Comparison of ENCODE assay signal across 1 cellular context in genomic region chr12:50387972-50388478, GRCh38.
TF ChIP-seq lines count a peak whose summit lies in the region.

No MANE protein-coding gene starts in this region.

TF ChIP-seq in A549, 52 proteins besides CTCF, POLR2A, EP300 and RAD21:
- TF ChIP-seq BHLHE40 (IDR thresholded peaks at IDR 0.05; ENCODE audit: low read depth, low read length) (no peak), CBX2 (IDR thresholded peaks at IDR 0.05; ENCODE audit: borderline replicate concordance, low read depth) (no peak), HDAC2 (IDR thresholded peaks at IDR 0.05) (no peak), HOXB5 (CRISPR knock-in tag; IDR thresholded peaks at IDR 0.05) (no peak), REST (IDR thresholded peaks at IDR 0.05) (no peak), RFX5 (IDR thresholded peaks at IDR 0.05) (no peak), ZFP36 (IDR thresholded peaks at IDR 0.05; ENCODE audit: borderline replicate concordance, partially characterized antibody) (no peak), PHF8 (IDR thresholded peaks at IDR 0.05; ENCODE audit: borderline replicate concordance, low read depth) (no peak), NFE2L2 (conservative IDR thresholded peaks at IDR 0.05; ENCODE audit: low read length) (no peak), RARB (CRISPR knock-in tag; IDR thresholded peaks at IDR 0.05) (no peak), EHMT2 (IDR thresholded peaks at IDR 0.05; ENCODE audit: low read depth) (no peak), MAX (IDR thresholded peaks at IDR 0.05) (no peak), GATA3 (IDR thresholded peaks at IDR 0.05; ENCODE audit: borderline replicate concordance) (no peak), CHD4 (IDR thresholded peaks at IDR 0.05; ENCODE audit: borderline replicate concordance) (no peak), FOSL2 (IDR thresholded peaks at IDR 0.05) (no peak), FOSL2 (CRISPR knock-in tag; IDR thresholded peaks at IDR 0.05) (no peak), CEBPB (IDR thresholded peaks at IDR 0.05) (no peak), KDM5A (IDR thresholded peaks at IDR 0.05) (no peak)
